In the genomic region with DNA sequence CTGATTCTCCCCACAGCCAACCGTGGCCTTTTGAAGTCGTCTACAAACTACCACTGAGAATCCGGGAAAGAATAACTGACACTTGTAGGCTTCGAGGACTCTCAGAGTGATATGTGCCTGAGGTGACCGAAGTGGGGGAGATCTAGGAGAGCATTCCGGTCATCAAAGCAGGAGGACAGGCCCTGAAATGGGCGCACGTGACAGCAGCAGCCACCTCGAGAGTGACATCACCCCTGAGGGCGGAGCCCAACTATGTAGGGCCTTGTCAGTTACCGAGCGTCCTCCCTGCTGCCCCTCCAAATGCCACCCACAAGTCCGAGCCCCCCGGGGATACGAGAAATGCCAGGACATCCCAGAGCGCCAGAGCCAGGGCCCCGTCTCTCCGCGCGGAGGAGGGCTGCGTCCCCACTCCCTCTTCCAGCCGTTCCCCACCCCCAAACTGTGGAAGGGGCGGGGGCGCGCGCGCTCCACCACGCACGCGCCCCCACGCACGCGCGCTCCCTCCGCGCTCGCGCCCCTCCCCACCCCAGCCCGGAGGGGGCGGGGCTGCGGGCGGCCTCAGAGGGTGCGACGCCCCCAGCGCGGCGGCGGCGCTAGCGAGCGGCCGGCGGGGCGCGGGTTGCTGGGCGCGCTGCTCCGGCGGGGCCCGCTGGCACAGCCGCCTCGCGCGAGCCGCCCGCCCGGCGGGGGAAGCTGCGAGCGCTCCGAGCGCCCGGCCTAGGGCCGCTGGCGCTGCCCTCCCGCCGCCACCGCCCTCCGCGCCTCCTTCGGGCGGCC, we compare ENCODE assay signal across 8 cellular contexts. TPM values are rescaled to one million over a fixed set of nuclear protein-coding genes. Genes with fewer than 3 reads are reported as not detected.
A peak's percentile ranks its signal among the peaks of the same experiment; 100 is the strongest.
DNase-seq lines count a peak whose midpoint lies in the region; ATAC-seq, FAIRE-seq and TF ChIP-seq lines count a peak whose summit lies in the region.

A gene (plus strand): TSS at position 587 of the 777 bp plus-strand sequence. CDS start 43,325 bp downstream, outside the sequence.

- TF ChIP-seq RAD21 in IMR-90 (IDR thresholded peaks at IDR 0.05; ENCODE audit: low read length), result no peak

- peaks cover 16% of the 10 kb centered on the region; the same call in 1 of the 2 replicates for H4K20me1 ChIP-seq in IMR-90 (ENCODE audit: insufficient read depth, low read length)

- WGBS in IMR-90 (ENCODE audit: extremely low coverage in 2 of 2, insufficient read length in 1 of 2), 2 experiments, result 7% methylated on average over 2 of the region's 82 CpGs; no CpG with 5 or more reads in 1 of the 2 experiments

- peak within 1 kb of the TSS; percentile 55 for H2BK15ac ChIP-seq in IMR-90 (ENCODE audit: low read depth, low read length)

- H3K27me3 ChIP-seq in IMR-90 (ENCODE audit: control insufficient read depth, insufficient read depth, low read length) (no peaks in the 10 kb centered on the region), muscle layer of duodenum (ENCODE audit: low read depth, low read length) (no peaks in the 10 kb centered on the region)

- peak within 1 kb of the TSS; percentile 50 for H3K14ac ChIP-seq in IMR-90 (replicated peaks; ENCODE audit: low read depth, low read length)

- no peak for TF ChIP-seq CTCF in AG10803 (conservative IDR thresholded peaks at IDR 0.05; ENCODE audit: low read length)
- no peak for TF ChIP-seq CTCF in IMR-90 (conservative IDR thresholded peaks at IDR 0.05; ENCODE audit: low read depth, low read length)

- H3K4me3 ChIP-seq in AG10803 (ENCODE audit: low read length) (peak within 1 kb of the TSS; percentile 76), IMR-90 (ENCODE audit: insufficient read depth, low read depth, low read length) (peak within 1 kb of the TSS; percentile 90), muscle layer of duodenum (ENCODE audit: low read depth in 1 of 2, low read length in 2 of 2) (peak within 1 kb of the TSS; percentile 65 to 87)

- no TSS peak for BruUV-seq in IMR-90 (replicated peaks; lab: Mats Ljungman, UMichigan)

- peak within 1 kb of the TSS; percentile 95 for H3K9ac ChIP-seq in IMR-90 (ENCODE audit: low read depth, low read length)

- H3K9me1 ChIP-seq in IMR-90 (ENCODE audit: insufficient read depth, low read length), result peaks cover 2% of the 10 kb centered on the region; the same call in 1 of the 2 replicates

- H3K4me2 ChIP-seq in IMR-90 (ENCODE audit: low read depth, low read length), result peak within 1 kb of the TSS; percentile 91

- peak within 1 kb of the TSS; percentile 83 for H2AK5ac ChIP-seq in IMR-90 (ENCODE audit: low read depth, low read length)

- FAIRE-seq in RCC 7860 (lab: Jason Lieb, UNC), result no peak

- H2BK120ac ChIP-seq in IMR-90 (ENCODE audit: low read depth, low read length), result peak within 1 kb of the TSS; percentile 72

- CTCF ChIA-PET in IMR-90 (lab: Yijun Ruan, JAX), result interaction anchor here (0.5 to 0.8 kb wide), 2 partner anchors 251 to 261 kb away, joined by 3 to 4 read pairs; no protein-coding TSS in a partner anchor

- H3K79me1 ChIP-seq in IMR-90 (ENCODE audit: low read depth in 1 of 2, low read length in 2 of 2), result peaks cover 0 to 19% of the 10 kb centered on the region in 2 experiments; a peak in 3 of 4 replicates

- in situ Hi-C loops in IMR-90 (cut with MboI; ENCODE audit: low sequenced_read_pairs), result loop anchor here (5.0 kb wide), 1 partner anchor 259 kb away; no protein-coding TSS in a partner anchor

- H3K23ac ChIP-seq in IMR-90 (ENCODE audit: low read depth, low read length), result peak within 1 kb of the TSS; percentile 97

- POLR2A ChIA-PET in IMR-90 (lab: Charles Lee; ENCODE audit: unreplicated experiment), result interaction anchor here (0.5 to 0.6 kb wide), 2 partner anchors 245 to 1245 kb away, joined by 3 to 8 read pairs; no protein-coding TSS in a partner anchor

- peak; percentile 79 for DNase-seq in AG10803 (ENCODE audit: low read depth)
- DNase-seq in IMR-90, result peak; percentile 81
- DNase-seq in RCC 7860 (ENCODE audit: low spot score), result peak; percentile 13
- peak; percentile 58 to 61 for DNase-seq in activated T-helper 1 cell treated with anti-CD3 and anti-CD28 coated beads, Interleukin-2, amount 50 U/mL, for 16 hours (ENCODE audit: low read depth in 1 of 2, low spot score in 1 of 2)
- DNase-seq in fibroblast of gingiva (ENCODE audit: low read depth), result peak; percentile 82
- DNase-seq in stimulated activated CD8-positive, alpha-beta memory T cell treated with anti-CD3 and anti-CD28 coated beads, Interleukin-4, amount 100 ng/mL, for 4 hours (ENCODE audit: low read depth in 2 of 2, low spot score in 1 of 2), result peak; percentile 64 to 67

- peak within 1 kb of the TSS; percentile 95 for H3K27ac ChIP-seq in IMR-90 (ENCODE audit: insufficient read depth, low read length)
- H3K27ac ChIP-seq in muscle layer of duodenum (ENCODE audit: low read length), result peak within 1 kb of the TSS; percentile 53

- H3K36me3 ChIP-seq in IMR-90 (ENCODE audit: control insufficient read depth, insufficient read depth, low read length) (no peaks in the 10 kb centered on the region), muscle layer of duodenum (ENCODE audit: control insufficient read depth in 1 of 2, insufficient read depth in 2 of 2, low read length in 2 of 2) (no peaks in the 10 kb centered on the region)

- H3K56ac ChIP-seq in IMR-90 (ENCODE audit: extremely low read depth, insufficient read depth, low read length), result peak within 1 kb of the TSS; percentile 79

- H4K91ac ChIP-seq in IMR-90 (ENCODE audit: insufficient read depth, low read depth, low read length), result peak within 1 kb of the TSS; percentile 89

- peak within 1 kb of the TSS; percentile 92 for H2AK9ac ChIP-seq in IMR-90 (replicated peaks; ENCODE audit: low read depth, low read length, poor library complexity)

- peak within 1 kb of the TSS; percentile 99 for H2AFZ ChIP-seq in IMR-90 (replicated peaks; ENCODE audit: low read length, poor library complexity)

- peak within 1 kb of the TSS; percentile 95 for H4K5ac ChIP-seq in IMR-90 (ENCODE audit: low read depth, low read length)

- peak within 1 kb of the TSS; percentile 81 for H3K4ac ChIP-seq in IMR-90 (ENCODE audit: low read depth, low read length)

- H3K9me3 ChIP-seq in IMR-90 (ENCODE audit: control insufficient read depth, insufficient read depth, low read length), result no peaks in the 10 kb centered on the region
- no peaks in the 10 kb centered on the region for H3K9me3 ChIP-seq in muscle layer of duodenum (ENCODE audit: control insufficient read depth in 1 of 2, low read length in 2 of 2)

- no peak; the same call in none of the 2 replicates for TF ChIP-seq POLR2A in IMR-90 (IDR thresholded peaks at IDR 0.05; ENCODE audit: low read depth, low read length)

- ATAC-seq in GM19397 (IDR thresholded peaks at IDR 0.05; ENCODE audit: unreplicated experiment) (peak; percentile 68), IMR-90 (ENCODE audit: low read depth) (peak; percentile 88)

- intact Hi-C loops in IMR-90 (cut with micrococcal nuclease), result loop anchor here (5.0 kb wide), 3 partner anchors 204 to 414 kb away; a partner anchor contains a TSS

- peak within 1 kb of the TSS; percentile 50 for H2BK20ac ChIP-seq in IMR-90 (ENCODE audit: low read depth, low read length)

- dilution Hi-C loops in IMR-90 (cut with HindIII; ENCODE audit: low sequenced_read_pairs, unreplicated experiment), result no loop called here

- H4K8ac ChIP-seq in IMR-90 (ENCODE audit: low read depth in 2 of 2, low read length in 2 of 2), result peak within 1 kb of the TSS; percentile 53 to 79

- H2BK5ac ChIP-seq in IMR-90 (ENCODE audit: low read depth, low read length, poor library complexity, severe bottlenecking), result peak within 1 kb of the TSS; percentile 91

- H3K18ac ChIP-seq in IMR-90 (ENCODE audit: low read depth, low read length), result peak within 1 kb of the TSS; percentile 86

- H3K4me1 ChIP-seq in IMR-90 (ENCODE audit: control insufficient read depth, insufficient read depth, low read length), result peaks cover 12% of the 10 kb centered on the region
- H3K4me1 ChIP-seq in muscle layer of duodenum (ENCODE audit: control insufficient read depth in 1 of 2, insufficient read depth in 2 of 2, low read length in 2 of 2), result peaks cover 8% of the 10 kb centered on the region in 2 donors

TF ChIP-seq in IMR-90, 13 proteins besides CTCF, POLR2A, EP300 and RAD21 (continues in another document):
- TF ChIP-seq, protein P1, sequence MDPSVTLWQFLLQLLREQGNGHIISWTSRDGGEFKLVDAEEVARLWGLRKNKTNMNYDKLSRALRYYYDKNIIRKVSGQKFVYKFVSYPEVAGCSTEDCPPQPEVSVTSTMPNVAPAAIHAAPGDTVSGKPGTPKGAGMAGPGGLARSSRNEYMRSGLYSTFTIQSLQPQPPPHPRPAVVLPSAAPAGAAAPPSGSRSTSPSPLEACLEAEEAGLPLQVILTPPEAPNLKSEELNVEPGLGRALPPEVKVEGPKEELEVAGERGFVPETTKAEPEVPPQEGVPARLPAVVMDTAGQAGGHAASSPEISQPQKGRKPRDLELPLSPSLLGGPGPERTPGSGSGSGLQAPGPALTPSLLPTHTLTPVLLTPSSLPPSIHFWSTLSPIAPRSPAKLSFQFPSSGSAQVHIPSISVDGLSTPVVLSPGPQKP (IDR thresholded peaks at IDR 0.05; ENCODE audit: borderline replicate concordance, low read depth, low read length), result no peak
- peak; percentile 3; the same call in 1 of the 2 replicates for TF ChIP-seq MXI1 (IDR thresholded peaks at IDR 0.05; ENCODE audit: borderline replicate concordance, low read depth, low read length)
- TF ChIP-seq FOS (IDR thresholded peaks at IDR 0.05; ENCODE audit: low read depth, low read length), result no peak
- no peak for TF ChIP-seq MAFK (IDR thresholded peaks at IDR 0.05; ENCODE audit: low read depth, low read length)
- TF ChIP-seq CHD1 (IDR thresholded peaks at IDR 0.05; ENCODE audit: low read depth, low read length), result no peak
- peak; percentile 95 for TF ChIP-seq MAZ (IDR thresholded peaks at IDR 0.05; ENCODE audit: borderline replicate concordance, low read depth, low read length)
- TF ChIP-seq NFE2L2 (IDR thresholded peaks at IDR 0.05; ENCODE audit: low read depth, low read length), result no peak
- TF ChIP-seq SMC3 (IDR thresholded peaks at IDR 0.05; ENCODE audit: low read depth, low read length), result no peak
- TF ChIP-seq CEBPB (IDR thresholded peaks at IDR 0.05; ENCODE audit: low read depth, low read length), result no peak
- TF ChIP-seq, protein P2, sequence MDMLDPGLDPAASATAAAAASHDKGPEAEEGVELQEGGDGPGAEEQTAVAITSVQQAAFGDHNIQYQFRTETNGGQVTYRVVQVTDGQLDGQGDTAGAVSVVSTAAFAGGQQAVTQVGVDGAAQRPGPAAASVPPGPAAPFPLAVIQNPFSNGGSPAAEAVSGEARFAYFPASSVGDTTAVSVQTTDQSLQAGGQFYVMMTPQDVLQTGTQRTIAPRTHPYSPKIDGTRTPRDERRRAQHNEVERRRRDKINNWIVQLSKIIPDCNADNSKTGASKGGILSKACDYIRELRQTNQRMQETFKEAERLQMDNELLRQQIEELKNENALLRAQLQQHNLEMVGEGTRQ (IDR thresholded peaks at IDR 0.05; ENCODE audit: low read depth, low read length), result peak; percentile 92
- TF ChIP-seq BHLHE40 (IDR thresholded peaks at IDR 0.05; ENCODE audit: low read depth, low read length), result peak; percentile 94
- TF ChIP-seq RFX5 (IDR thresholded peaks at IDR 0.05; ENCODE audit: low read depth, low read length), result no peak

RNA-seq across cellular contexts. Expression of the gene that starts here (rescaled TPM):
- total RNA-seq in IMR-90 (2012; rRNA removed), result 40.0 and 41.4 TPM in 2 replicates
- polyA plus RNA-seq in IMR-90 (2012; rRNA removed), result 18.5 and 20.6 TPM in 2 replicates
- polyA plus RNA-seq in IMR-90 (2012; cell fraction: cytosol; rRNA removed), result 3.9 and 6.7 TPM in 2 replicates
- 14.4 and 33.2 TPM in 2 replicates for polyA plus RNA-seq in IMR-90 (2012; cell fraction: nucleus; rRNA removed; ENCODE audit: low replicate concordance)

Comparison
In these comparisons a context has a peak if more than half of its experiments do, and no peak if none do; other contexts are left out.
1. Peak in every context shown above with its lines: DNase-seq, ATAC-seq, H3K4me3 ChIP-seq and H3K27ac ChIP-seq.
2. DNase-seq: peak in every context shown above with its lines; median percentile 82 in fibroblast of gingiva; 81 in IMR-90; 79 in AG10803; 66 in stimulated activated CD8-positive, alpha-beta memory T cell treated with anti-CD3 and anti-CD28 coated beads, Interleukin-4, amount 100 ng/mL, for 4 hours; 60 in activated T-helper 1 cell treated with anti-CD3 and anti-CD28 coated beads, Interleukin-2, amount 50 U/mL, for 16 hours; 13 in RCC 7860.